Comparison of ENCODE assay signal across 18 cellular contexts in the genomic region with DNA sequence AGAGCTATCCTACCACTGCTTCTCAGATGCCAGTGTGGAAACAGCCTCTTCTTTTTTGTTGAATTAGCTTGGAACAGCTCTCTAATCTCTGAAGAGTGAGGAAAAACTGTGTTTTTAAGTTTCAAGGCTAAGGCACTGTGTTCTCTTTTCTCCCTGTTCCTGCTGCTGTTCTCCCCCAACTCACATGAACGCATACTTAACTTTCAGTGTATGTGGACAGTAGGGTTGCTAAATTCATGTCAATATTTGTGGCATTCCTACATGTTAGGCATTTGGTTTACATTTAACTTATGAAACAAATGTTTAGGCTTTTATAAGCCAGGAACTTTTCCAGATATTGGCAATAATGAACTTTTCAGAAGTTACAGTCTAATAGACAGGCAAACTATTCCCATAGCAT. TPM values are rescaled to one million over a fixed set of nuclear protein-coding genes. Genes with fewer than 3 reads are reported as not detected.
DNase-seq lines count a peak whose midpoint lies in the region; ATAC-seq, FAIRE-seq and TF ChIP-seq lines count a peak whose summit lies in the region.
"Had no signal": no experiment of that assay in that cellular context is flagged by ENCODE, and none has a peak within 500 bp of the region (broad histone marks: within the 10 kb centered on the region; RNA-seq: fewer than 3 reads in every experiment).

No MANE protein-coding gene starts in this region.

- H3K36me3 ChIP-seq in BLaER1 (peaks cover 24% of the 10 kb centered on the region), rectal smooth muscle tissue (ENCODE audit: control insufficient read depth, insufficient read depth, low read length) (no peaks in the 10 kb centered on the region)
- H3K36me3 ChIP-seq: ascending aorta, esophagus squamous epithelium had no signal

- H3K36me3 Mint-ChIP-seq in HFFc6 (ENCODE audit: low read depth): peaks cover 26% of the 10 kb centered on the region
- H3K36me3 Mint-ChIP-seq in chondrocyte (ENCODE audit: low read depth): peaks cover 5% of the 10 kb centered on the region

- no peaks in the 10 kb centered on the region for H3K27me3 Mint-ChIP-seq in HFFc6 (ENCODE audit: insufficient read depth)
- H3K27me3 Mint-ChIP-seq in chondrocyte (ENCODE audit: low read depth): no peaks in the 10 kb centered on the region

- H3K27ac Mint-ChIP-seq in HFFc6 (peak overlapping the region; percentile 24; the same call in 1 of the 2 replicates), chondrocyte (ENCODE audit: unreplicated experiment) (peak overlapping the region; percentile 59)
- H3K27ac Mint-ChIP-seq: T-helper 1 cell treated with Interleukin-12 subunit alpha and Interleukin-12 subunit beta and Interleukin-4 antibody, amounts not matched to agents 30 μg/mL and 1 μg/mL, for 36 hours had no signal

- no peak for ATAC-seq in HG03442 (IDR thresholded peaks at IDR 0.05; ENCODE audit: unreplicated experiment)

- no peak for DNase-seq in HFFc6
- no peak for DNase-seq in chondrocyte (ENCODE audit: low spot score)
- no peak for DNase-seq in NCI-H748 (lab: John Stamatoyannopoulos, UW; ENCODE audit: unreplicated experiment)
- no peak for DNase-seq in NCI-H446 (lab: John Stamatoyannopoulos, UW)
- no peak for DNase-seq in GM12892 (ENCODE audit: insufficient read length)
- DNase-seq: activated CD4-positive, CD25-positive, alpha-beta regulatory T cell treated with anti-CD3 and anti-CD28 coated beads, Interleukin-2, amount 50 U/mL, for 72 hours; activated T-cell treated with anti-CD3 and anti-CD28 coated beads, Interleukin-2, amount 50 U/mL, for 4 hours; C1 segment of cervical spinal cord; dermis blood vessel endothelial cell; esophagus squamous epithelium; NCI-H2081 had no signal

- peaks cover 18% of the 10 kb centered on the region for H3K9me3 ChIP-seq in BLaER1
- H3K9me3 ChIP-seq: ascending aorta, esophagus squamous epithelium had no signal

- no peak for TF ChIP-seq CTCF in HFFc6 (IDR thresholded peaks at IDR 0.05)
- TF ChIP-seq CTCF in chondrocyte (IDR thresholded peaks at IDR 0.05): no peak

- H3K27ac ChIP-seq in BLaER1: peak overlapping the region; percentile 48
- H3K27ac ChIP-seq in rectal smooth muscle tissue (ENCODE audit: low read depth, low read length): peak overlapping the region; percentile 40
- H3K27ac ChIP-seq: ascending aorta had no signal

- no peak overlapping the region for H3K9ac ChIP-seq in BLaER1
- no peak overlapping the region for H3K9ac ChIP-seq in rectal smooth muscle tissue (ENCODE audit: low read length)

- H3K9me3 Mint-ChIP-seq in HFFc6 (no peaks in the 10 kb centered on the region), chondrocyte (ENCODE audit: low read depth) (peaks cover under 1% of the 10 kb centered on the region)
- H3K9me3 Mint-ChIP-seq: activated T-cell treated with anti-CD3 and anti-CD28 coated beads, Interleukin-2, amount 50 U/mL, for 4 hours; T-helper 1 cell treated with Interleukin-12 subunit alpha and Interleukin-12 subunit beta and Interleukin-4 antibody, amounts not matched to agents 30 μg/mL and 1 μg/mL, for 36 hours had no signal

- no peaks in the 10 kb centered on the region for H3K27me3 ChIP-seq in BLaER1
- H3K27me3 ChIP-seq in rectal smooth muscle tissue (ENCODE audit: control insufficient read depth, insufficient read depth, low read length): no peaks in the 10 kb centered on the region
- H3K27me3 ChIP-seq: ascending aorta, esophagus squamous epithelium had no signal

- H3K4me3 ChIP-seq in BLaER1: no peak overlapping the region
- H3K4me3 ChIP-seq in rectal smooth muscle tissue (ENCODE audit: low read length): no peak overlapping the region
- H3K4me3 ChIP-seq: ascending aorta, esophagus squamous epithelium, skin epidermis had no signal

- peaks cover 96% of the 10 kb centered on the region for H3K4me1 Mint-ChIP-seq in HFFc6 (ENCODE audit: low read depth)
- H3K4me1 Mint-ChIP-seq in chondrocyte (ENCODE audit: low read depth): peaks cover 85% of the 10 kb centered on the region

- H3K4me3 Mint-ChIP-seq in HFFc6: peak overlapping the region; percentile 50
- H3K4me3 Mint-ChIP-seq in chondrocyte (ENCODE audit: unreplicated experiment): no peak overlapping the region
- H3K4me3 Mint-ChIP-seq: activated T-cell treated with anti-CD3 and anti-CD28 coated beads, Interleukin-2, amount 50 U/mL, for 4 hours; neural crest cell; T-helper 1 cell treated with Interleukin-12 subunit alpha and Interleukin-12 subunit beta and Interleukin-4 antibody, amounts not matched to agents 30 μg/mL and 1 μg/mL, for 36 hours had no signal

- H4K20me1 ChIP-seq in BLaER1: peaks cover 79% of the 10 kb centered on the region

- no peak for TF ChIP-seq POLR2A in GM12892 (IDR thresholded peaks at IDR 0.05; ENCODE audit: low read depth, low read length)

- no peak for FAIRE-seq in GM12892 (lab: Jason Lieb, UNC)

- peak overlapping the region; percentile 16 for H3K4me2 ChIP-seq in BLaER1

- peaks cover 84% of the 10 kb centered on the region for H3K4me1 ChIP-seq in BLaER1
- peaks cover 21% of the 10 kb centered on the region for H3K4me1 ChIP-seq in rectal smooth muscle tissue (ENCODE audit: control insufficient read depth, insufficient read depth, low read length)

RNA-seq across cellular contexts. Expression of gene BACH1, which starts 6.8 kb away (rescaled TPM):
- total RNA-seq in HFFc6 (2021; fragmentation: NEBNext Ultra II Directional; extraction: Animal tissue kit (Norgen Biotek cat#: 25700)): 10 to 100 TPM; 47.3 to 53.5 (median 53.1) TPM
- 85.4 to 123 TPM (median 120 TPM) in 3 replicates for total RNA-seq in chondrocyte
- 15.7 TPM for polyA plus RNA-seq in GM12892 (2012; ENCODE audit: missing spikeins)
